ENCODE assay signal across 1 cellular context in genomic region chr15:59339252-59339672, GRCh38.
TF ChIP-seq lines count a peak whose summit lies in the region.

No MANE protein-coding gene starts in this region.

TF ChIP-seq in HepG2, 621 proteins besides CTCF, POLR2A, EP300 and RAD21 (continued from another document and continues in another):
- TF ChIP-seq ZNF18 (CRISPR knock-in tag; IDR thresholded peaks at IDR 0.05; ENCODE audit: insufficient replicate concordance) = no peak
- no peak for TF ChIP-seq ZNF672 (CRISPR knock-in tag; IDR thresholded peaks at IDR 0.05)
- TF ChIP-seq KDM5B (CRISPR knock-in tag; IDR thresholded peaks at IDR 0.05; ENCODE audit: borderline replicate concordance) = no peak
- peak; percentile 72 for TF ChIP-seq NCOA2 (CRISPR knock-in tag; IDR thresholded peaks at IDR 0.05)
- TF ChIP-seq ZNF3 (CRISPR knock-in tag; IDR thresholded peaks at IDR 0.05) = peak; percentile 59; the same call in 1 of the 2 replicates
- TF ChIP-seq MYPOP (CRISPR knock-in tag; IDR thresholded peaks at IDR 0.05) = no peak
- no peak for TF ChIP-seq ZNF234 (CRISPR knock-in tag; conservative IDR thresholded peaks at IDR 0.05)
- TF ChIP-seq GPBP1L1 (CRISPR knock-in tag; IDR thresholded peaks at IDR 0.05) = no peak
- no peak for TF ChIP-seq ZNF790 (CRISPR knock-in tag; IDR thresholded peaks at IDR 0.05; ENCODE audit: borderline replicate concordance)
- no peak for TF ChIP-seq DRAP1 (CRISPR knock-in tag; IDR thresholded peaks at IDR 0.05)
- no peak for TF ChIP-seq RXRA (CRISPR knock-in tag; IDR thresholded peaks at IDR 0.05)
- no peak for TF ChIP-seq ZNF646 (CRISPR knock-in tag; IDR thresholded peaks at IDR 0.05)
- no peak for TF ChIP-seq ZNF709 (CRISPR knock-in tag; IDR thresholded peaks at IDR 0.05)
- peak; percentile 7 for TF ChIP-seq TEAD3 (CRISPR knock-in tag; optimal IDR thresholded peaks at IDR 0.05; ENCODE audit: borderline replicate concordance)
- TF ChIP-seq STAT5B (CRISPR knock-in tag; IDR thresholded peaks at IDR 0.05) = no peak
- no peak for TF ChIP-seq ZNF737 (CRISPR knock-in tag; IDR thresholded peaks at IDR 0.05; ENCODE audit: borderline replicate concordance)
- 0 out of 2 replicates have a peak, but pooled peaks have one; percentile 29 for TF ChIP-seq ZHX1 (CRISPR knock-in tag; IDR thresholded peaks at IDR 0.05; ENCODE audit: low read depth)
- no peak for TF ChIP-seq HNF4G (IDR thresholded peaks at IDR 0.05; ENCODE audit: borderline replicate concordance, low read depth, low read length)
- no peak for TF ChIP-seq HNF4G (CRISPR knock-in tag; IDR thresholded peaks at IDR 0.05; ENCODE audit: borderline replicate concordance, low read depth)
- TF ChIP-seq TBL1XR1 (IDR thresholded peaks at IDR 0.05; ENCODE audit: borderline replicate concordance, low read length, partially characterized antibody) = no peak
- no peak for TF ChIP-seq AKNA (CRISPR knock-in tag; IDR thresholded peaks at IDR 0.05; ENCODE audit: borderline replicate concordance)
- no peak for TF ChIP-seq SMAD1 (CRISPR knock-in tag; IDR thresholded peaks at IDR 0.05; ENCODE audit: borderline replicate concordance, low read depth)
- no peak for TF ChIP-seq ZHX2 (IDR thresholded peaks at IDR 0.05; ENCODE audit: low read depth)
- TF ChIP-seq ZHX2 (CRISPR knock-in tag; IDR thresholded peaks at IDR 0.05; ENCODE audit: borderline replicate concordance) = no peak
- TF ChIP-seq HNF4A (CRISPR knock-in tag; IDR thresholded peaks at IDR 0.05) = peak; percentile 64
